1 cellular context compared by ENCODE assay signal in the genomic region with DNA sequence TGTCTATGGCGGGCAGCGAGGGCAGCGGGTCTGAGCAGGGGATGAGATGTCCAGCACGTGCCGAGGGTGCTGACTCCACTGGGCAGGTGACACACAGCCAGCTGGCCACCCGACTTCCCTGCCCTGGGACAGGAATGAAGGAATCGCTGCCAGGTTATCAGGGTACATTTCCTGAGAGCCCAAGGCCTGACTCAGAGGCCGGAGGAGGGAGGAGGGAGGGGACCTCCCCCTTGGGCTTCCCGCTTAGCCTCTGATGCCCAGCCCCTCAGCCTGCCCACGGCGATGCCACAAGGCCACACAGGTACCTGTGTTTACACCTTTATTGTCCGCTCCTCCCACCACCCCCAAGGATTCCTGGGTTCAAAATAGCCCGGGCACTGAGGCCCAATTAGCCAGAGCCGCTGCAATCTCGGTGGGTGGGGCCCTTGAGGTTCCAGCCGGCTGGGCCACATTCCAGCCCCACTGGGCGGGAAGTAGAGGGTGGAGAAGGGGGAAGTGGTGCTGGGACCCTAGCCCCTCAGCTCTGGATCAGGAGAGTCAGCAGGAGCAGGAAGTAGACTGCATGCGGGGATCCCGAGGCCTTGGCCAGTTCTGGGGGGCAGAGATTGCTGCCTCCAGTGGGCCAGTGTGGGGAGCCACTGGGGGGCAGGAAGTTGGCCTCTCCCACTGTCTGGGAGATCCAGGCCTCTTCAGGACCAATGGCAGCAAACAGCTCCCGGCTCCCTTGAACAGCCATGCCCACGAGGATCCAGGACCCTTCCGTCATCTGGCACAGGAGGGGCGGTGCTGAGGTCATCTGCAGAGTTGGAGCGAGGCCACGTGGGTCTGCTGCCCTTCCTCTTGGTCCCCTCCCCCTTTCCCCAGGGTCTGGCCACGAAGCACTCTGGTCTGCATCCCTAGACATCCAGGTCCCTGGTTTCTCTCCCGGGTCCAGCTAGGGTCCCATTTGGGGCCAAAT.
A peak's percentile ranks its signal among the peaks of the same experiment; 100 is the strongest.
TF ChIP-seq lines count a peak whose summit lies in the region.

No MANE protein-coding gene starts in this region.

TF ChIP-seq in HepG2, 621 proteins besides CTCF, POLR2A, EP300 and RAD21 (continued from another document and continues in another):
- TF ChIP-seq, protein P1, sequence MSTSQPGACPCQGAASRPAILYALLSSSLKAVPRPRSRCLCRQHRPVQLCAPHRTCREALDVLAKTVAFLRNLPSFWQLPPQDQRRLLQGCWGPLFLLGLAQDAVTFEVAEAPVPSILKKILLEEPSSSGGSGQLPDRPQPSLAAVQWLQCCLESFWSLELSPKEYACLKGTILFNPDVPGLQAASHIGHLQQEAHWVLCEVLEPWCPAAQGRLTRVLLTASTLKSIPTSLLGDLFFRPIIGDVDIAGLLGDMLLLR (CRISPR knock-in tag; IDR thresholded peaks at IDR 0.05): no peak
- TF ChIP-seq KLF16 (CRISPR knock-in tag; IDR thresholded peaks at IDR 0.05) (no peak), SCMH1 (CRISPR knock-in tag; IDR thresholded peaks at IDR 0.05; ENCODE audit: borderline replicate concordance) (no peak), MATR3 (CRISPR knock-in tag; IDR thresholded peaks at IDR 0.05) (no peak), GPN1 (CRISPR knock-in tag; IDR thresholded peaks at IDR 0.05; ENCODE audit: borderline replicate concordance) (no peak), KDM6A (CRISPR knock-in tag; IDR thresholded peaks at IDR 0.05; ENCODE audit: low read depth) (no peak), CBFB (CRISPR knock-in tag; IDR thresholded peaks at IDR 0.05) (no peak), THYN1 (CRISPR knock-in tag; IDR thresholded peaks at IDR 0.05; ENCODE audit: borderline replicate concordance, low read depth) (no peak), IRF2 (CRISPR knock-in tag; IDR thresholded peaks at IDR 0.05) (no peak), TCF7L2 (IDR thresholded peaks at IDR 0.05; ENCODE audit: low read depth, low read length) (no peak), ATM (IDR thresholded peaks at IDR 0.05; ENCODE audit: borderline replicate concordance) (no peak), ELF1 (CRISPR knock-in tag; IDR thresholded peaks at IDR 0.05) (no peak; the same call in none of the 2 replicates), JUN (CRISPR knock-in tag; IDR thresholded peaks at IDR 0.05) (no peak), ZNF225 (CRISPR knock-in tag; IDR thresholded peaks at IDR 0.05) (no peak), ZNF792 (CRISPR knock-in tag; IDR thresholded peaks at IDR 0.05) (no peak), ZNF549 (CRISPR knock-in tag; IDR thresholded peaks at IDR 0.05) (no peak), CHD4 (IDR thresholded peaks at IDR 0.05; ENCODE audit: borderline replicate concordance, low read length) (no peak), FOXA3 (CRISPR knock-in tag; IDR thresholded peaks at IDR 0.05) (no peak; the same call in 1 of the 2 replicates), ZNF501 (CRISPR knock-in tag; IDR thresholded peaks at IDR 0.05) (no peak; the same call in 1 of the 2 replicates), ZNF430 (CRISPR knock-in tag; IDR thresholded peaks at IDR 0.05) (no peak), CAMTA2 (CRISPR knock-in tag; IDR thresholded peaks at IDR 0.05; ENCODE audit: borderline replicate concordance) (no peak), ZFP36L1 (CRISPR knock-in tag; IDR thresholded peaks at IDR 0.05) (no peak), MBNL3 (CRISPR knock-in tag; conservative IDR thresholded peaks at IDR 0.05) (no peak), PRPF4 (IDR thresholded peaks at IDR 0.05; ENCODE audit: low read depth, low read length, poor library complexity, severe bottlenecking) (no peak), TBP (CRISPR knock-in tag; IDR thresholded peaks at IDR 0.05) (no peak), TEAD3 (CRISPR knock-in tag; optimal IDR thresholded peaks at IDR 0.05; ENCODE audit: borderline replicate concordance) (peak; percentile 76)
- TF ChIP-seq, protein P2, sequence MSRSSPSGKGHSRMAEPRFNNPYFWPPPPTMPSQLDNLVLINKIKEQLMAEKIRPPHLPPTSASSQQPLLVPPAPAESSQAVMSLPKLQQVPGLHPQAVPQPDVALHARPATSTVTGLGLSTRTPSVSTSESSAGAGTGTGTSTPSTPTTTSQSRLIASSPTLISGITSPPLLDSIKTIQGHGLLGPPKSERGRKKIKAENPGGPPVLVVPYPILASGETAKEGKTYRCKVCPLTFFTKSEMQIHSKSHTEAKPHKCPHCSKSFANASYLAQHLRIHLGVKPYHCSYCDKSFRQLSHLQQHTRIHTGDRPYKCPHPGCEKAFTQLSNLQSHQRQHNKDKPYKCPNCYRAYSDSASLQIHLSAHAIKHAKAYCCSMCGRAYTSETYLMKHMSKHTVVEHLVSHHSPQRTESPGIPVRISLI (CRISPR knock-in tag; IDR thresholded peaks at IDR 0.05; ENCODE audit: borderline replicate concordance): no peak
- TF ChIP-seq, protein P3, sequence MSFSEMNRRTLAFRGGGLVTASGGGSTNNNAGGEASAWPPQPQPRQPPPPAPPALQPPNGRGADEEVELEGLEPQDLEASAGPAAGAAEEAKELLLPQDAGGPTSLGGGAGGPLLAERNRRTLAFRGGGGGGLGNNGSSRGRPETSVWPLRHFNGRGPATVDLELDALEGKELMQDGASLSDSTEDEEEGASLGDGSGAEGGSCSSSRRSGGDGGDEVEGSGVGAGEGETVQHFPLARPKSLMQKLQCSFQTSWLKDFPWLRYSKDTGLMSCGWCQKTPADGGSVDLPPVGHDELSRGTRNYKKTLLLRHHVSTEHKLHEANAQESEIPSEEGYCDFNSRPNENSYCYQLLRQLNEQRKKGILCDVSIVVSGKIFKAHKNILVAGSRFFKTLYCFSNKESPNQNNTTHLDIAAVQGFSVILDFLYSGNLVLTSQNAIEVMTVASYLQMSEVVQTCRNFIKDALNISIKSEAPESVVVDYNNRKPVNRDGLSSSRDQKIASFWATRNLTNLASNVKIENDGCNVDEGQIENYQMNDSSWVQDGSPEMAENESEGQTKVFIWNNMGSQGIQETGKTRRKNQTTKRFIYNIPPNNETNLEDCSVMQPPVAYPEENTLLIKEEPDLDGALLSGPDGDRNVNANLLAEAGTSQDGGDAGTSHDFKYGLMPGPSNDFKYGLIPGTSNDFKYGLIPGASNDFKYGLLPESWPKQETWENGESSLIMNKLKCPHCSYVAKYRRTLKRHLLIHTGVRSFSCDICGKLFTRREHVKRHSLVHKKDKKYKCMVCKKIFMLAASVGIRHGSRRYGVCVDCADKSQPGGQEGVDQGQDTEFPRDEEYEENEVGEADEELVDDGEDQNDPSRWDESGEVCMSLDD (CRISPR knock-in tag; IDR thresholded peaks at IDR 0.05; ENCODE audit: borderline replicate concordance): no peak; the same call in 1 of the 2 replicates
- TF ChIP-seq, protein P4, sequence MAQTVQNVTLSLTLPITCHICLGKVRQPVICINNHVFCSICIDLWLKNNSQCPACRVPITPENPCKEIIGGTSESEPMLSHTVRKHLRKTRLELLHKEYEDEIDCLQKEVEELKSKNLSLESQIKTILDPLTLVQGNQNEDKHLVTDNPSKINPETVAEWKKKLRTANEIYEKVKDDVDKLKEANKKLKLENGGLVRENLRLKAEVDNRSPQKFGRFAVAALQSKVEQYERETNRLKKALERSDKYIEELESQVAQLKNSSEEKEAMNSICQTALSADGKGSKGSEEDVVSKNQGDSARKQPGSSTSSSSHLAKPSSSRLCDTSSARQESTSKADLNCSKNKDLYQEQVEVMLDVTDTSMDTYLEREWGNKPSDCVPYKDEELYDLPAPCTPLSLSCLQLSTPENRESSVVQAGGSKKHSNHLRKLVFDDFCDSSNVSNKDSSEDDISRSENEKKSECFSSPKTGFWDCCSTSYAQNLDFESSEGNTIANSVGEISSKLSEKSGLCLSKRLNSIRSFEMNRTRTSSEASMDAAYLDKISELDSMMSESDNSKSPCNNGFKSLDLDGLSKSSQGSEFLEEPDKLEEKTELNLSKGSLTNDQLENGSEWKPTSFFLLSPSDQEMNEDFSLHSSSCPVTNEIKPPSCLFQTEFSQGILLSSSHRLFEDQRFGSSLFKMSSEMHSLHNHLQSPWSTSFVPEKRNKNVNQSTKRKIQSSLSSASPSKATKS (CRISPR knock-in tag; IDR thresholded peaks at IDR 0.05): no peak
- TF ChIP-seq, protein P5, sequence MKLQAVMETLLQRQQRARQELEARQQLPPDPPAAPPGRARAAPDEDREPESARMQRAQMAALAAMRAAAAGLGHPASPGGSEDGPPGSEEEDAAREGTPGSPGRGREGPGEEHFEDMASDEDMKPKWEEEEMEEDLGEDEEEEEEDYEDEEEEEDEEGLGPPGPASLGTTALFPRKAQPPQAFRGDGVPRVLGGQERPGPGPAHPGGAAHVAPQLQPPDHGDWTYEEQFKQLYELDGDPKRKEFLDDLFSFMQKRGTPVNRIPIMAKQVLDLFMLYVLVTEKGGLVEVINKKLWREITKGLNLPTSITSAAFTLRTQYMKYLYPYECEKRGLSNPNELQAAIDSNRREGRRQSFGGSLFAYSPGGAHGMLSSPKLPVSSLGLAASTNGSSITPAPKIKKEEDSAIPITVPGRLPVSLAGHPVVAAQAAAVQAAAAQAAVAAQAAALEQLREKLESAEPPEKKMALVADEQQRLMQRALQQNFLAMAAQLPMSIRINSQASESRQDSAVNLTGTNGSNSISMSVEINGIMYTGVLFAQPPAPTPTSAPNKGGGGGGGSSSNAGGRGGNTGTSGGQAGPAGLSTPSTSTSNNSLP (IDR thresholded peaks at IDR 0.05; ENCODE audit: low read depth, low read length): no peak
- TF ChIP-seq, protein P6, sequence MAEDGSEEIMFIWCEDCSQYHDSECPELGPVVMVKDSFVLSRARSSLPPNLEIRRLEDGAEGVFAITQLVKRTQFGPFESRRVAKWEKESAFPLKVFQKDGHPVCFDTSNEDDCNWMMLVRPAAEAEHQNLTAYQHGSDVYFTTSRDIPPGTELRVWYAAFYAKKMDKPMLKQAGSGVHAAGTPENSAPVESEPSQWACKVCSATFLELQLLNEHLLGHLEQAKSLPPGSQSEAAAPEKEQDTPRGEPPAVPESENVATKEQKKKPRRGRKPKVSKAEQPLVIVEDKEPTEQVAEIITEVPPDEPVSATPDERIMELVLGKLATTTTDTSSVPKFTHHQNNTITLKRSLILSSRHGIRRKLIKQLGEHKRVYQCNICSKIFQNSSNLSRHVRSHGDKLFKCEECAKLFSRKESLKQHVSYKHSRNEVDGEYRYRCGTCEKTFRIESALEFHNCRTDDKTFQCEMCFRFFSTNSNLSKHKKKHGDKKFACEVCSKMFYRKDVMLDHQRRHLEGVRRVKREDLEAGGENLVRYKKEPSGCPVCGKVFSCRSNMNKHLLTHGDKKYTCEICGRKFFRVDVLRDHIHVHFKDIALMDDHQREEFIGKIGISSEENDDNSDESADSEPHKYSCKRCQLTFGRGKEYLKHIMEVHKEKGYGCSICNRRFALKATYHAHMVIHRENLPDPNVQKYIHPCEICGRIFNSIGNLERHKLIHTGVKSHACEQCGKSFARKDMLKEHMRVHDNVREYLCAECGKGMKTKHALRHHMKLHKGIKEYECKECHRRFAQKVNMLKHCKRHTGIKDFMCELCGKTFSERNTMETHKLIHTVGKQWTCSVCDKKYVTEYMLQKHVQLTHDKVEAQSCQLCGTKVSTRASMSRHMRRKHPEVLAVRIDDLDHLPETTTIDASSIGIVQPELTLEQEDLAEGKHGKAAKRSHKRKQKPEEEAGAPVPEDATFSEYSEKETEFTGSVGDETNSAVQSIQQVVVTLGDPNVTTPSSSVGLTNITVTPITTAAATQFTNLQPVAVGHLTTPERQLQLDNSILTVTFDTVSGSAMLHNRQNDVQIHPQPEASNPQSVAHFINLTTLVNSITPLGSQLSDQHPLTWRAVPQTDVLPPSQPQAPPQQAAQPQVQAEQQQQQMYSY (CRISPR knock-in tag; IDR thresholded peaks at IDR 0.05): no peak
- TF ChIP-seq, protein P7, sequence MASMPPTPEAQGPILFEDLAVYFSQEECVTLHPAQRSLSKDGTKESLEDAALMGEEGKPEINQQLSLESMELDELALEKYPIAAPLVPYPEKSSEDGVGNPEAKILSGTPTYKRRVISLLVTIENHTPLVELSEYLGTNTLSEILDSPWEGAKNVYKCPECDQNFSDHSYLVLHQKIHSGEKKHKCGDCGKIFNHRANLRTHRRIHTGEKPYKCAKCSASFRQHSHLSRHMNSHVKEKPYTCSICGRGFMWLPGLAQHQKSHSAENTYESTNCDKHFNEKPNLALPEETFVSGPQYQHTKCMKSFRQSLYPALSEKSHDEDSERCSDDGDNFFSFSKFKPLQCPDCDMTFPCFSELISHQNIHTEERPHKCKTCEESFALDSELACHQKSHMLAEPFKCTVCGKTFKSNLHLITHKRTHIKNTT (CRISPR knock-in tag; IDR thresholded peaks at IDR 0.05): no peak
- TF ChIP-seq, protein P8, sequence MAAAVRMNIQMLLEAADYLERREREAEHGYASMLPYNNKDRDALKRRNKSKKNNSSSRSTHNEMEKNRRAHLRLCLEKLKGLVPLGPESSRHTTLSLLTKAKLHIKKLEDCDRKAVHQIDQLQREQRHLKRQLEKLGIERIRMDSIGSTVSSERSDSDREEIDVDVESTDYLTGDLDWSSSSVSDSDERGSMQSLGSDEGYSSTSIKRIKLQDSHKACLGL (CRISPR knock-in tag; IDR thresholded peaks at IDR 0.05): 0 out of 2 replicates have a peak, but pooled peaks have one; percentile 41
- TF ChIP-seq, protein P9, sequence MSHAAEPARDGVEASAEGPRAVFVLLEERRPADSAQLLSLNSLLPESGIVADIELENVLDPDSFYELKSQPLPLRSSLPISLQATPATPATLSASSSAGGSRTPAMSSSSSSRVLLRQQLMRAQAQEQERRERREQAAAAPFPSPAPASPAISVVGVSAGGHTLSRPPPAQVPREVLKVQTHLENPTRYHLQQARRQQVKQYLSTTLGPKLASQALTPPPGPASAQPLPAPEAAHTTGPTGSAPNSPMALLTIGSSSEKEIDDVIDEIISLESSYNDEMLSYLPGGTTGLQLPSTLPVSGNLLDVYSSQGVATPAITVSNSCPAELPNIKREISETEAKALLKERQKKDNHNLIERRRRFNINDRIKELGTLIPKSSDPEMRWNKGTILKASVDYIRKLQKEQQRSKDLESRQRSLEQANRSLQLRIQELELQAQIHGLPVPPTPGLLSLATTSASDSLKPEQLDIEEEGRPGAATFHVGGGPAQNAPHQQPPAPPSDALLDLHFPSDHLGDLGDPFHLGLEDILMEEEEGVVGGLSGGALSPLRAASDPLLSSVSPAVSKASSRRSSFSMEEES (CRISPR knock-in tag; IDR thresholded peaks at IDR 0.05): no peak
- TF ChIP-seq, protein P10, sequence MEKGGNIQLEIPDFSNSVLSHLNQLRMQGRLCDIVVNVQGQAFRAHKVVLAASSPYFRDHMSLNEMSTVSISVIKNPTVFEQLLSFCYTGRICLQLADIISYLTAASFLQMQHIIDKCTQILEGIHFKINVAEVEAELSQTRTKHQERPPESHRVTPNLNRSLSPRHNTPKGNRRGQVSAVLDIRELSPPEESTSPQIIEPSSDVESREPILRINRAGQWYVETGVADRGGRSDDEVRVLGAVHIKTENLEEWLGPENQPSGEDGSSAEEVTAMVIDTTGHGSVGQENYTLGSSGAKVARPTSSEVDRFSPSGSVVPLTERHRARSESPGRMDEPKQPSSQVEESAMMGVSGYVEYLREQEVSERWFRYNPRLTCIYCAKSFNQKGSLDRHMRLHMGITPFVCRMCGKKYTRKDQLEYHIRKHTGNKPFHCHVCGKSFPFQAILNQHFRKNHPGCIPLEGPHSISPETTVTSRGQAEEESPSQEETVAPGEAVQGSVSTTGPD (CRISPR knock-in tag; IDR thresholded peaks at IDR 0.05): no peak
- TF ChIP-seq, protein P11, sequence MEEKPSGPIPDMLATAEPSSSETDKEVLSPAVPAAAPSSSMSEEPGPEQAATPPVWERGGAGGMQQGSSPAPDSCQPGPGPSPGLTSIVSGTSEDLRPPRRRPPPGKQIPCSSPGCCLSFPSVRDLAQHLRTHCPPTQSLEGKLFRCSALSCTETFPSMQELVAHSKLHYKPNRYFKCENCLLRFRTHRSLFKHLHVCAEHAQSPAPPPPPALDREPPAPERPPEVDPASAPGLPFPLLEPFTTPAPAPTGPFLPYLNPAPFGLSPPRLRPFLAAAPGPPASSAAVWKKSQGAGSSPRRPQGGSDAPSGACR (CRISPR knock-in tag; IDR thresholded peaks at IDR 0.05): no peak
- TF ChIP-seq, protein P12, sequence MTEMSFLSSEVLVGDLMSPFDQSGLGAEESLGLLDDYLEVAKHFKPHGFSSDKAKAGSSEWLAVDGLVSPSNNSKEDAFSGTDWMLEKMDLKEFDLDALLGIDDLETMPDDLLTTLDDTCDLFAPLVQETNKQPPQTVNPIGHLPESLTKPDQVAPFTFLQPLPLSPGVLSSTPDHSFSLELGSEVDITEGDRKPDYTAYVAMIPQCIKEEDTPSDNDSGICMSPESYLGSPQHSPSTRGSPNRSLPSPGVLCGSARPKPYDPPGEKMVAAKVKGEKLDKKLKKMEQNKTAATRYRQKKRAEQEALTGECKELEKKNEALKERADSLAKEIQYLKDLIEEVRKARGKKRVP (CRISPR knock-in tag; IDR thresholded peaks at IDR 0.05): no peak
